ENCODE assay signal across 21 cellular contexts in genomic region chr10:79099898-79100448, GRCh38. TPM values are rescaled to one million over a fixed set of nuclear protein-coding genes. Genes with fewer than 3 reads are reported as not detected.
A peak's percentile ranks its signal among the peaks of the same experiment; 100 is the strongest.
DNase-seq lines count a peak whose midpoint lies in the region; ATAC-seq and TF ChIP-seq lines count a peak whose summit lies in the region.
"Had no signal": no experiment of that assay in that cellular context is flagged by ENCODE, and none has a peak within 500 bp of the region (broad histone marks: within the 10 kb centered on the region; RNA-seq: fewer than 3 reads in every experiment).

No MANE protein-coding gene starts in this region.

- no peaks in the 10 kb centered on the region for H3K9me3 Mint-ChIP-seq in activated CD8-positive, alpha-beta T cell treated with anti-CD3 and anti-CD28 coated beads, Interleukin-2, amount 10 ng/mL, durations not matched to agents 7 days and 5 days (ENCODE audit: insufficient read depth)
- H3K9me3 Mint-ChIP-seq in activated CD8-positive, alpha-beta T cell treated with anti-CD3 and anti-CD28 coated beads for 36 hours, result no peaks in the 10 kb centered on the region
- H3K9me3 Mint-ChIP-seq in H9, result no peaks in the 10 kb centered on the region; a peak in 1 of 5 replicates
- H3K9me3 Mint-ChIP-seq in stimulated activated effector memory CD8-positive, alpha-beta T cell treated with anti-CD3 and anti-CD28 coated beads, Interleukin-12 subunit alpha, Interleukin-12 subunit beta, amount 100 ng/mL, for 72 hours, result no peaks in the 10 kb centered on the region

- TF ChIP-seq POLR2A in esophagus muscularis mucosa (IDR thresholded peaks at IDR 0.05; ENCODE audit: low read depth), result no peak

- H3K4me1 ChIP-seq in H9 (ENCODE audit: insufficient read depth, low read length) (peaks cover 8% of the 10 kb centered on the region; the same call in 1 of the 2 replicates), esophagus muscularis mucosa (peaks cover 100% of the 10 kb centered on the region in 4 donors), PC-9 (replicated peaks; ENCODE audit: insufficient read depth) (peaks cover 4% of the 10 kb centered on the region)

- H3K36me3 Mint-ChIP-seq in activated CD8-positive, alpha-beta T cell treated with anti-CD3 and anti-CD28 coated beads, Interleukin-2, amount 10 ng/mL, durations not matched to agents 7 days and 5 days (ENCODE audit: low read depth), result no peaks in the 10 kb centered on the region
- H3K36me3 Mint-ChIP-seq in activated CD8-positive, alpha-beta T cell treated with anti-CD3 and anti-CD28 coated beads for 36 hours (ENCODE audit: low read depth), result no peaks in the 10 kb centered on the region
- peaks cover 0 to 8% (median 0%) of the 10 kb centered on the region in 3 experiments; a peak in 4 of 7 replicates for H3K36me3 Mint-ChIP-seq in H9 (ENCODE audit: insufficient read depth in 1 of 3, low read depth in 3 of 3)
- no peaks in the 10 kb centered on the region for H3K36me3 Mint-ChIP-seq in stimulated activated effector memory CD8-positive, alpha-beta T cell treated with anti-CD3 and anti-CD28 coated beads, Interleukin-12 subunit alpha, Interleukin-12 subunit beta, amount 100 ng/mL, for 72 hours

- no peaks in the 10 kb centered on the region; the same call in 1 of the 2 replicates for H3F3A ChIP-seq in PC-9 (ENCODE audit: insufficient read depth, low read depth)

- no peak overlapping the region for H3K4me3 Mint-ChIP-seq in activated CD8-positive, alpha-beta T cell treated with anti-CD3 and anti-CD28 coated beads, Interleukin-2, amount 10 ng/mL, durations not matched to agents 7 days and 5 days
- H3K4me3 Mint-ChIP-seq in activated CD8-positive, alpha-beta T cell treated with anti-CD3 and anti-CD28 coated beads for 36 hours, result no peak overlapping the region
- no peak overlapping the region for H3K4me3 Mint-ChIP-seq in H9
- no peak overlapping the region for H3K4me3 Mint-ChIP-seq in stimulated activated effector memory CD8-positive, alpha-beta T cell treated with anti-CD3 and anti-CD28 coated beads, Interleukin-12 subunit alpha, Interleukin-12 subunit beta, amount 100 ng/mL, for 72 hours

- H3K36me3 ChIP-seq in esophagus muscularis mucosa (no peaks in the 10 kb centered on the region), PC-9 (ENCODE audit: low read depth) (no peaks in the 10 kb centered on the region)
- H3K36me3 ChIP-seq: breast epithelium, neutrophil, transverse colon had no signal

- H2BK5ac ChIP-seq in H9 (ENCODE audit: insufficient read length, low read length), result no peak overlapping the region

- no peak for TF ChIP-seq CTCF in activated CD8-positive, alpha-beta T cell treated with anti-CD3 and anti-CD28 coated beads for 36 hours (IDR thresholded peaks at IDR 0.05)
- TF ChIP-seq CTCF in H9 (conservative IDR thresholded peaks at IDR 0.05) (no peak), esophagus muscularis mucosa (IDR thresholded peaks at IDR 0.05) (no peak), PC-9 (conservative IDR thresholded peaks at IDR 0.05) (no peak)

- H3K9me3 ChIP-seq in H9 (ENCODE audit: control insufficient read depth, low read depth, low read length) (no peaks in the 10 kb centered on the region), esophagus muscularis mucosa (no peaks in the 10 kb centered on the region), PC-9 (ENCODE audit: insufficient read depth, low read depth) (no peaks in the 10 kb centered on the region)
- H3K9me3 ChIP-seq: breast epithelium, neutrophil, transverse colon had no signal

- no peak overlapping the region for H3K9ac ChIP-seq in H9 (ENCODE audit: extremely low read depth, insufficient read length, low read length)

- H3K27ac ChIP-seq in H9 (ENCODE audit: insufficient read length, low read depth, low read length), result no peak overlapping the region
- H3K27ac ChIP-seq in esophagus muscularis mucosa (replicated peaks in 1 of 4), result peak overlapping the region in 3 of 4 donors; percentile 3 to 84 (median 83)
- H3K27ac ChIP-seq in PC-9, result no peak overlapping the region
- H3K27ac ChIP-seq: epithelial cell of prostate, neutrophil, VCaP had no signal

- no peak overlapping the region for H3K4me3 ChIP-seq in esophagus muscularis mucosa
- no peak overlapping the region for H3K4me3 ChIP-seq in PC-9
- H3K4me3 ChIP-seq: breast epithelium, transverse colon had no signal

- H3K14ac ChIP-seq in H9 (ENCODE audit: insufficient read depth, low read length), result peak overlapping the region; percentile 52; the same call in 1 of the 2 replicates

- no peak overlapping the region for H2AFZ ChIP-seq in H9 (ENCODE audit: low read length)
- H2AFZ ChIP-seq in PC-9, result no peak overlapping the region

- H4K5ac ChIP-seq in H9 (ENCODE audit: insufficient read length, low read depth, low read length), result no peak overlapping the region

- no peak overlapping the region for H4K8ac ChIP-seq in H9 (replicated peaks; ENCODE audit: insufficient read length, low read depth, low read length)

- H2BK120ac ChIP-seq in H9 (ENCODE audit: low read depth, low read length, poor library complexity, severe bottlenecking), result no peak overlapping the region

- no peaks in the 10 kb centered on the region for H3K9me2 ChIP-seq in PC-9 (ENCODE audit: insufficient read depth)

- no peaks in the 10 kb centered on the region for H4K20me1 ChIP-seq in H9 (ENCODE audit: control insufficient read depth, insufficient read depth, insufficient read length)
- peaks cover 95% of the 10 kb centered on the region for H4K20me1 ChIP-seq in PC-9 (ENCODE audit: insufficient read depth)

- no peaks in the 10 kb centered on the region for H3K27me3 ChIP-seq in H9 (ENCODE audit: insufficient read depth, low read length)
- H3K27me3 ChIP-seq in esophagus muscularis mucosa, result no peaks in the 10 kb centered on the region
- H3K27me3 ChIP-seq in PC-9 (ENCODE audit: insufficient read depth, low read depth), result no peaks in the 10 kb centered on the region
- H3K27me3 ChIP-seq: breast epithelium, neutrophil, transverse colon had no signal

- no peak overlapping the region for H2BK12ac ChIP-seq in H9 (ENCODE audit: insufficient read length, low read depth, low read length)

- no peaks in the 10 kb centered on the region for H3K23me2 ChIP-seq in H9 (ENCODE audit: insufficient read length, low read depth, low read length, poor library complexity, severe bottlenecking)

- no peak overlapping the region for H3K18ac ChIP-seq in H9 (ENCODE audit: insufficient read length, low read depth, low read length)

- H3K27ac Mint-ChIP-seq in activated CD8-positive, alpha-beta T cell treated with anti-CD3 and anti-CD28 coated beads, Interleukin-2, amount 10 ng/mL, durations not matched to agents 7 days and 5 days, result peak overlapping the region; percentile 18
- H3K27ac Mint-ChIP-seq in activated CD8-positive, alpha-beta T cell treated with anti-CD3 and anti-CD28 coated beads for 36 hours, result no peak overlapping the region
- peak overlapping the region in 1 of 3 experiments; percentile 89; a peak in 1 of 7 replicates for H3K27ac Mint-ChIP-seq in H9
- H3K27ac Mint-ChIP-seq in stimulated activated effector memory CD8-positive, alpha-beta T cell treated with anti-CD3 and anti-CD28 coated beads, Interleukin-12 subunit alpha, Interleukin-12 subunit beta, amount 100 ng/mL, for 72 hours, result peak overlapping the region; percentile 52

- H3K4ac ChIP-seq in H9 (ENCODE audit: low read depth, low read length), result no peak overlapping the region

- no peak overlapping the region for H3K23ac ChIP-seq in H9 (ENCODE audit: insufficient read length, low read depth, low read length)

- no peak overlapping the region for H3T11ph ChIP-seq in H9 (ENCODE audit: low read length)

- WGBS in H9 (ENCODE audit: extremely low coverage, insufficient read length, low lambda C conversion rate), result no CpG with 5 or more reads among the region's 2 CpGs
- WGBS in esophagus muscularis mucosa, result 86% methylated on average over 2 of the region's 2 CpGs

- H3K56ac ChIP-seq in H9 (ENCODE audit: insufficient read length, low read depth, low read length), result no peak overlapping the region

- ATAC-seq in activated CD8-positive, alpha-beta T cell treated with anti-CD3 and anti-CD28 coated beads, Interleukin-2, amount 10 ng/mL, durations not matched to agents 7 days and 5 days, result no peak
- no peak for ATAC-seq in activated CD8-positive, alpha-beta T cell treated with anti-CD3 and anti-CD28 coated beads for 36 hours
- ATAC-seq in stimulated activated effector memory CD8-positive, alpha-beta T cell treated with anti-CD3 and anti-CD28 coated beads, Interleukin-12 subunit alpha, Interleukin-12 subunit beta, amount 100 ng/mL, for 72 hours, result no peak
- ATAC-seq in GM21717 (IDR thresholded peaks at IDR 0.05; ENCODE audit: unreplicated experiment), result no peak

- H3K4me2 ChIP-seq in H9 (ENCODE audit: insufficient read depth, insufficient read length, low read length) (no peak overlapping the region), PC-9 (no peak overlapping the region)

- peaks cover 15% of the 10 kb centered on the region; the same call in 1 of the 2 replicates for H3K79me2 ChIP-seq in H9 (ENCODE audit: insufficient read depth, low read length)
- peaks cover 92% of the 10 kb centered on the region for H3K79me2 ChIP-seq in PC-9 (ENCODE audit: low read depth)

- H4K91ac ChIP-seq in H9 (ENCODE audit: insufficient read length, low read depth, low read length), result no peak overlapping the region

- peaks cover 9% of the 10 kb centered on the region for H3K79me1 ChIP-seq in H9 (ENCODE audit: insufficient read depth, low read depth, low read length, poor library complexity, severe bottlenecking)

- POLR2A ChIA-PET in activated CD8-positive, alpha-beta T cell treated with anti-CD3 and anti-CD28 coated beads, Interleukin-2, amount 10 ng/mL, durations not matched to agents 7 days and 5 days (lab: Charles Lee), result no interaction called here
- POLR2A ChIA-PET in activated CD8-positive, alpha-beta T cell treated with anti-CD3 and anti-CD28 coated beads for 36 hours (lab: Charles Lee), result no interaction called here
- POLR2A ChIA-PET in PC-9 (lab: Charles Lee; ENCODE audit: unreplicated experiment), result no interaction called here

- intact Hi-C loops in activated CD8-positive, alpha-beta T cell treated with anti-CD3 and anti-CD28 coated beads for 36 hours (cut with micrococcal nuclease), result no loop called here
- intact Hi-C loops in esophagus muscularis mucosa (cut with DNase I) (no loop called here), PC-9 (cut with micrococcal nuclease; ENCODE audit: unreplicated experiment) (no loop called here)

- peaks cover 28% of the 10 kb centered on the region for H3K4me1 Mint-ChIP-seq in activated CD8-positive, alpha-beta T cell treated with anti-CD3 and anti-CD28 coated beads, Interleukin-2, amount 10 ng/mL, durations not matched to agents 7 days and 5 days (ENCODE audit: low read depth)
- peaks cover 36% of the 10 kb centered on the region for H3K4me1 Mint-ChIP-seq in activated CD8-positive, alpha-beta T cell treated with anti-CD3 and anti-CD28 coated beads for 36 hours (ENCODE audit: low read depth)
- H3K4me1 Mint-ChIP-seq in H9, result peaks cover 54 to 74% of the 10 kb centered on the region in 2 experiments
- H3K4me1 Mint-ChIP-seq in stimulated activated effector memory CD8-positive, alpha-beta T cell treated with anti-CD3 and anti-CD28 coated beads, Interleukin-12 subunit alpha, Interleukin-12 subunit beta, amount 100 ng/mL, for 72 hours, result peaks cover 66% of the 10 kb centered on the region

- no peaks in the 10 kb centered on the region for H3K27me3 Mint-ChIP-seq in activated CD8-positive, alpha-beta T cell treated with anti-CD3 and anti-CD28 coated beads, Interleukin-2, amount 10 ng/mL, durations not matched to agents 7 days and 5 days (ENCODE audit: low read depth)
- no peaks in the 10 kb centered on the region for H3K27me3 Mint-ChIP-seq in activated CD8-positive, alpha-beta T cell treated with anti-CD3 and anti-CD28 coated beads for 36 hours
- no peaks in the 10 kb centered on the region for H3K27me3 Mint-ChIP-seq in H9 (ENCODE audit: low read depth)

- no peak overlapping the region for H2AK5ac ChIP-seq in H9 (ENCODE audit: insufficient read length, low read length)

- TF ChIP-seq EP300 in esophagus muscularis mucosa (IDR thresholded peaks at IDR 0.05), result no peak

- CTCF ChIA-PET in activated CD8-positive, alpha-beta T cell treated with anti-CD3 and anti-CD28 coated beads, Interleukin-2, amount 10 ng/mL, durations not matched to agents 7 days and 5 days (lab: Charles Lee), result no interaction called here
- CTCF ChIA-PET in activated CD8-positive, alpha-beta T cell treated with anti-CD3 and anti-CD28 coated beads for 36 hours (lab: Charles Lee), result no interaction called here
- CTCF ChIA-PET in PC-9 (lab: Charles Lee), result interaction anchor here (0.7 kb wide), 1 partner anchor 83 kb away, joined by 9 read pairs; no protein-coding TSS in a partner anchor

- no peak for DNase-seq in activated CD8-positive, alpha-beta T cell treated with anti-CD3 and anti-CD28 coated beads, Interleukin-2, amount 10 ng/mL, durations not matched to agents 7 days and 5 days
- no peak for DNase-seq in activated CD8-positive, alpha-beta T cell treated with anti-CD3 and anti-CD28 coated beads for 36 hours
- no peak for DNase-seq in H9
- DNase-seq in esophagus muscularis mucosa (ENCODE audit: extremely low spot score), result no peak
- DNase-seq in stimulated activated effector memory CD8-positive, alpha-beta T cell treated with anti-CD3 and anti-CD28 coated beads, Interleukin-12 subunit alpha, Interleukin-12 subunit beta, amount 100 ng/mL, for 72 hours (ENCODE audit: low spot score in 2 of 2), result no peak
- no peak for DNase-seq in PC-9
- no peak for DNase-seq in SIG-M5 treated with dmso at 0.1 percent for 504 hours (lab: John Stamatoyannopoulos, UW; ENCODE audit: unreplicated experiment)
- DNase-seq: activated T-cell treated with anti-CD3 and anti-CD28 coated beads, Interleukin-2, amount 50 U/mL, for 48 hours; C1 segment of cervical spinal cord; dermis blood vessel endothelial cell; foreskin melanocyte; left colon; NCI-H2107; NCI-H526 treated with DMSO at 0.1 percent for 48 hours; SIG-M5; transverse colon had no signal

- no peak overlapping the region for H2BK20ac ChIP-seq in H9 (ENCODE audit: low read depth, low read length, poor library complexity, severe bottlenecking)

- BruUV-seq in PC-9 (replicated peaks; lab: Mats Ljungman, UMichigan), result no TSS peak

- no peak overlapping the region for H2BK15ac ChIP-seq in H9 (ENCODE audit: low read depth, low read length)

RNA-seq across cellular contexts. Expression of gene ZMIZ1, which starts 31.2 kb away (rescaled TPM):
- total RNA-seq in activated CD8-positive, alpha-beta T cell treated with anti-CD3 and anti-CD28 coated beads, Interleukin-2, amount 10 ng/mL, durations not matched to agents 7 days and 5 days, result 10 to 100 TPM; 39.9 to 40.6 TPM
- 10 to 100 TPM; 46.5 to 52.2 TPM for total RNA-seq in activated CD8-positive, alpha-beta T cell treated with anti-CD3 and anti-CD28 coated beads for 36 hours
- total RNA-seq in H9 (2021), result 31.8 and 36.9 TPM in 2 replicates
- total RNA-seq in esophagus muscularis mucosa, result 10 to 100 TPM; 48.7 to 87.2 (median 66.0) TPM
- 47.6 and 48.5 TPM in 2 replicates for total RNA-seq in PC-9 (2021)

Comparison
In these comparisons a context has a peak if more than half of its experiments do, and no peak if none do; other contexts are left out.
1. H3K27ac ChIP-seq: peak in esophagus muscularis mucosa (3 of 4); none in H9 (single experiment) and PC-9 (single experiment).